Comparison of ENCODE assay signal across 9 cellular contexts in the genomic region with DNA sequence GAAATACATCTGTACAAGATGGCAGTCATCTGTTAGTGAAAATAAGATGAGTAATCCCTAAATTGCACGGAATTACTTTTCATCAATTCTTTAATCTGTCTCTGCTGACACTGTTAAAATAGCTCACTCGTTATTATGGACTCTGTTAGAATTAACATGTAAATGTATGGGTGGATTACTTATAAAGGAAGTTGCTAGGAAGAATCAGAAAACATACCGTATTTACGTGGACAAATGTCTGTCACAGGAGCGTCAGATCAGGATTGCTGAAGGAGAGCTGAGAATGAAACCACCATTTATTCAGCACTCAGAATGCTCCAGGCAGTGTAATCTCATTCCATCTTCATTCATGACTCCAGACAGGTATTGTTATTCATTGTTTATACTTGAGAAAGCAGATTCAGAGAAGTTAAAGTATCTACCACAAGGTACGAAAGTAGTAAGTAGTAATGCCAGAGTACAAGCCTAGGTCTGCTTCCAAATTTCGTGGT. TPM values are rescaled to one million over a fixed set of nuclear protein-coding genes. Genes with fewer than 3 reads are reported as not detected.
DNase-seq lines count a peak whose midpoint lies in the region; ATAC-seq and TF ChIP-seq lines count a peak whose summit lies in the region.
"Had no signal": no experiment of that assay in that cellular context is flagged by ENCODE, and none has a peak within 500 bp of the region (broad histone marks: within the 10 kb centered on the region; RNA-seq: fewer than 3 reads in every experiment).

No MANE protein-coding gene starts in this region.

- H3K27me3 Mint-ChIP-seq in T-helper 2 cell treated with Interferon-gamma antibody and Interleukin-4, amounts not matched to agents 5 μg/mL and 100 μg/mL, for 36 hours (ENCODE audit: low read depth): peaks cover 17% of the 10 kb centered on the region
- H3K27me3 Mint-ChIP-seq in osteocyte (ENCODE audit: unreplicated experiment): peaks cover 3% of the 10 kb centered on the region

- H3K36me3 ChIP-seq in RWPE2 (ENCODE audit: low read depth): no peaks in the 10 kb centered on the region

- no peak for DNase-seq in GM12865 (ENCODE audit: low read depth)
- DNase-seq in RWPE2 (ENCODE audit: low spot score): no peak
- peak; percentile 26 for DNase-seq in fibroblast of pulmonary artery (ENCODE audit: low read depth)
- peak; percentile 32 for DNase-seq in retina
- no peak for DNase-seq in mucosa of gallbladder (ENCODE audit: low spot score)
- no peak for DNase-seq in T-helper 2 cell treated with Interferon-gamma antibody and Interleukin-4, amounts not matched to agents 5 μg/mL and 100 μg/mL, for 36 hours (ENCODE audit: low spot score)
- DNase-seq in osteocyte (ENCODE audit: extremely low spot score, unreplicated experiment): no peak
- DNase-seq: cortex of kidney had no signal

- H3K9me3 Mint-ChIP-seq in T-helper 2 cell treated with Interferon-gamma antibody and Interleukin-4, amounts not matched to agents 5 μg/mL and 100 μg/mL, for 36 hours: no peaks in the 10 kb centered on the region
- no peaks in the 10 kb centered on the region for H3K9me3 Mint-ChIP-seq in osteocyte (ENCODE audit: unreplicated experiment)

- no peak overlapping the region for H3K4me3 Mint-ChIP-seq in T-helper 2 cell treated with Interferon-gamma antibody and Interleukin-4, amounts not matched to agents 5 μg/mL and 100 μg/mL, for 36 hours
- no peak overlapping the region for H3K4me3 Mint-ChIP-seq in osteocyte (ENCODE audit: unreplicated experiment)

- H3K9me3 ChIP-seq in RWPE2 (ENCODE audit: severe bottlenecking): no peaks in the 10 kb centered on the region

- no peaks in the 10 kb centered on the region for H3K27me3 ChIP-seq in RWPE2 (ENCODE audit: insufficient read depth, poor library complexity, severe bottlenecking)

- no peaks in the 10 kb centered on the region for H3K4me1 Mint-ChIP-seq in T-helper 2 cell treated with Interferon-gamma antibody and Interleukin-4, amounts not matched to agents 5 μg/mL and 100 μg/mL, for 36 hours (ENCODE audit: low read depth)
- peaks cover 6% of the 10 kb centered on the region for H3K4me1 Mint-ChIP-seq in osteocyte (ENCODE audit: unreplicated experiment)

- no peak overlapping the region for H3K27ac Mint-ChIP-seq in T-helper 2 cell treated with Interferon-gamma antibody and Interleukin-4, amounts not matched to agents 5 μg/mL and 100 μg/mL, for 36 hours
- no peak overlapping the region for H3K27ac Mint-ChIP-seq in osteocyte (ENCODE audit: unreplicated experiment)

- peaks cover 7% of the 10 kb centered on the region for H3K4me1 ChIP-seq in RWPE2 (ENCODE audit: insufficient read depth, poor library complexity, severe bottlenecking)

- ATAC-seq in RWPE2 (ENCODE audit: low read depth): no peak
- ATAC-seq in HG03108 (IDR thresholded peaks at IDR 0.05; ENCODE audit: unreplicated experiment): no peak

- H3K27ac ChIP-seq in RWPE2 (ENCODE audit: poor library complexity, severe bottlenecking): peak overlapping the region; percentile 44

- H3K36me3 Mint-ChIP-seq in T-helper 2 cell treated with Interferon-gamma antibody and Interleukin-4, amounts not matched to agents 5 μg/mL and 100 μg/mL, for 36 hours (ENCODE audit: low read depth): no peaks in the 10 kb centered on the region
- H3K36me3 Mint-ChIP-seq in osteocyte (ENCODE audit: unreplicated experiment): peaks cover 11% of the 10 kb centered on the region

- H3K4me3 ChIP-seq in GM12865 (ENCODE audit: low read depth, low read length) (peak overlapping the region; percentile 84), RWPE2 (ENCODE audit: severe bottlenecking) (peak overlapping the region; percentile 55), fibroblast of pulmonary artery (replicated peaks; ENCODE audit: low read depth, low read length) (peak overlapping the region; percentile 90)

- TF ChIP-seq CTCF in GM12865 (IDR thresholded peaks at IDR 0.05; ENCODE audit: insufficient read depth, low read depth, low read length, missing control alignments) (no peak), RWPE2 (IDR thresholded peaks at IDR 0.05; ENCODE audit: poor library complexity, severe bottlenecking) (no peak), fibroblast of pulmonary artery (IDR thresholded peaks at IDR 0.05; ENCODE audit: low read length, missing control alignments) (no peak), osteocyte (IDR thresholded peaks at IDR 0.05) (no peak)

RNA-seq across cellular contexts. Expression of a gene that starts 1.3 kb away (rescaled TPM):
- 5.7 TPM for total RNA-seq in mucosa of gallbladder
- 4.2 and 4.3 TPM in 2 replicates for total RNA-seq in osteocyte

Comparison
In these comparisons a context has a peak if more than half of its experiments do, and no peak if none do; other contexts are left out.
1. DNase-seq: peak in fibroblast of pulmonary artery (single experiment) and retina (single experiment); none in GM12865 (single experiment), RWPE2 (single experiment), mucosa of gallbladder (single experiment), T-helper 2 cell treated with Interferon-gamma antibody and Interleukin-4, amounts not matched to agents 5 μg/mL and 100 μg/mL, for 36 hours (single experiment) and osteocyte (single experiment).
2. Peak in every context shown above with its lines, with median percentiles within 50 percentile points of each other: H3K4me3 ChIP-seq.